ENCODE assay signal across 14 cellular contexts in genomic region chr12:128267651-128268347, GRCh38. TPM values are rescaled to one million over a fixed set of nuclear protein-coding genes. Genes with fewer than 3 reads are reported as not detected.
DNase-seq lines count a peak whose midpoint lies in the region; ATAC-seq, FAIRE-seq and TF ChIP-seq lines count a peak whose summit lies in the region.
"Had no signal": no experiment of that assay in that cellular context is flagged by ENCODE, and none has a peak within 500 bp of the region (broad histone marks: within the 10 kb centered on the region; RNA-seq: fewer than 3 reads in every experiment).

No MANE protein-coding gene starts in this region.

- H3K9me3 ChIP-seq in breast epithelium (peaks cover 0 to 13% of the 10 kb centered on the region in 2 donors), heart left ventricle (peaks cover 0 to 16% (median 0%) of the 10 kb centered on the region in 12 donors), neuron (ENCODE audit: low read length) (peaks cover 2% of the 10 kb centered on the region)

- intact Hi-C loops in breast epithelium (cut with DNase I; ENCODE audit: low total_unique reads) (no loop called here), MCF 10A (cut with micrococcal nuclease) (no loop called here), heart left ventricle (cut with DNase I) (loop anchor here in 5 of 10 donors (10.0 kb wide), 3 partner anchors 57 to 117 kb away; no protein-coding TSS in a partner anchor)

- H3K27ac ChIP-seq in breast epithelium (no peak overlapping the region), heart left ventricle (no peak overlapping the region), urinary bladder (ENCODE audit: low read depth) (no peak overlapping the region)
- H3K27ac ChIP-seq: spleen, VCaP had no signal

- BruUV-seq in MCF 10A (replicated peaks; lab: Mats Ljungman, UMichigan), result no TSS peak

- H3K4me3 ChIP-seq in breast epithelium (peak overlapping the region; percentile 49 to 67 (median 50)), heart left ventricle (peak overlapping the region in 11 of 12 donors; percentile 24 to 53 (median 40)), neuron (ENCODE audit: low read length) (peak overlapping the region; percentile 33), urinary bladder (ENCODE audit: low read depth, low read length) (peak overlapping the region; percentile 75)
- H3K4me3 ChIP-seq: GM12878 had no signal

- peaks cover 26% of the 10 kb centered on the region for H3K9me3 Mint-ChIP-seq in MCF 10A (ENCODE audit: unreplicated experiment)
- peaks cover 6% of the 10 kb centered on the region for H3K9me3 Mint-ChIP-seq in stimulated activated memory B cell treated with anti-CD40 and anti-IgM and Interleukin-4, amounts not matched to agents 10 μg/mL and 1 μg/mL and 100 μg/mL, for 72 hours

- H3K27me3 ChIP-seq in breast epithelium, result peaks cover 0 to 50% of the 10 kb centered on the region in 2 donors
- H3K27me3 ChIP-seq in heart left ventricle, result peaks cover 8 to 76% (median 49%) of the 10 kb centered on the region in 9 donors
- peaks cover 32% of the 10 kb centered on the region for H3K27me3 ChIP-seq in neuron (ENCODE audit: insufficient read depth, low read length)

- CTCF ChIA-PET in MCF 10A (lab: Yijun Ruan, JAX), result no interaction called here

- WGBS in heart left ventricle, 4 donors, result 1 to 4% (median 2%) methylated on average over 22 to 44 of the region's 44 CpGs
- WGBS in urinary bladder, result 2% methylated on average over 44 of the region's 44 CpGs

- H3K4me1 ChIP-seq in breast epithelium (no peaks in the 10 kb centered on the region), heart left ventricle (peaks cover 0 to 19% (median 2%) of the 10 kb centered on the region in 12 donors), neuron (ENCODE audit: insufficient read depth, low read length) (peaks cover 28% of the 10 kb centered on the region), urinary bladder (ENCODE audit: insufficient read depth) (no peaks in the 10 kb centered on the region)

- peak in 1 of 4 donors; percentile 42 for ATAC-seq in heart left ventricle
- ATAC-seq in stimulated activated memory B cell treated with anti-CD40 and anti-IgM and Interleukin-4, amounts not matched to agents 10 μg/mL and 1 μg/mL and 100 μg/mL, for 72 hours, result no peak
- ATAC-seq in GM19463 (IDR thresholded peaks at IDR 0.05; ENCODE audit: unreplicated experiment), result no peak
- ATAC-seq: GM12878 had no signal

- no peaks in the 10 kb centered on the region for H3K36me3 Mint-ChIP-seq in MCF 10A (ENCODE audit: insufficient read depth, unreplicated experiment)
- no peaks in the 10 kb centered on the region for H3K36me3 Mint-ChIP-seq in stimulated activated memory B cell treated with anti-CD40 and anti-IgM and Interleukin-4, amounts not matched to agents 10 μg/mL and 1 μg/mL and 100 μg/mL, for 72 hours

- POLR2A ChIA-PET in MCF 10A (lab: Yijun Ruan, JAX), result no interaction called here

- no peak overlapping the region for H3K27ac Mint-ChIP-seq in MCF 10A (ENCODE audit: low read depth, unreplicated experiment)
- H3K27ac Mint-ChIP-seq in stimulated activated memory B cell treated with anti-CD40 and anti-IgM and Interleukin-4, amounts not matched to agents 10 μg/mL and 1 μg/mL and 100 μg/mL, for 72 hours, result no peak overlapping the region
- H3K27ac Mint-ChIP-seq: HFFc6 had no signal

- no peaks in the 10 kb centered on the region for H3K4me1 Mint-ChIP-seq in MCF 10A (ENCODE audit: insufficient read depth, unreplicated experiment)
- no peaks in the 10 kb centered on the region for H3K4me1 Mint-ChIP-seq in stimulated activated memory B cell treated with anti-CD40 and anti-IgM and Interleukin-4, amounts not matched to agents 10 μg/mL and 1 μg/mL and 100 μg/mL, for 72 hours

- TF ChIP-seq CTCF in breast epithelium (IDR thresholded peaks at IDR 0.05) (no peak), MCF 10A (IDR thresholded peaks at IDR 0.05; ENCODE audit: unreplicated experiment) (no peak), heart left ventricle (IDR thresholded peaks at IDR 0.05) (no peak)

- no peak for DNase-seq in breast epithelium (ENCODE audit: low spot score in 2 of 2)
- DNase-seq in MCF 10A (ENCODE audit: unreplicated experiment), result no peak
- no peak for DNase-seq in heart left ventricle
- no peak for DNase-seq in GM12892 (ENCODE audit: insufficient read length)
- DNase-seq: Calu3, HFFc6, spleen had no signal

- H3K36me3 ChIP-seq in breast epithelium (no peaks in the 10 kb centered on the region), heart left ventricle (no peaks in the 10 kb centered on the region), neuron (ENCODE audit: insufficient read depth, low read length) (no peaks in the 10 kb centered on the region), urinary bladder (ENCODE audit: insufficient read depth) (no peaks in the 10 kb centered on the region)
- H3K36me3 ChIP-seq: spleen had no signal

- no peaks in the 10 kb centered on the region for H3K27me3 Mint-ChIP-seq in MCF 10A (ENCODE audit: insufficient read depth, unreplicated experiment)
- peaks cover 30% of the 10 kb centered on the region for H3K27me3 Mint-ChIP-seq in stimulated activated memory B cell treated with anti-CD40 and anti-IgM and Interleukin-4, amounts not matched to agents 10 μg/mL and 1 μg/mL and 100 μg/mL, for 72 hours

- H2AFZ ChIP-seq in neuron (ENCODE audit: low read depth, low read length), result peak overlapping the region; percentile 83

- no peak overlapping the region for H3K4me3 Mint-ChIP-seq in MCF 10A (ENCODE audit: unreplicated experiment)
- H3K4me3 Mint-ChIP-seq in stimulated activated memory B cell treated with anti-CD40 and anti-IgM and Interleukin-4, amounts not matched to agents 10 μg/mL and 1 μg/mL and 100 μg/mL, for 72 hours, result no peak overlapping the region
- H3K4me3 Mint-ChIP-seq: HFFc6 had no signal

- no peak for FAIRE-seq in GM12892 (lab: Jason Lieb, UNC)
- FAIRE-seq: GM12878 had no signal

- TF ChIP-seq POLR2A in breast epithelium (IDR thresholded peaks at IDR 0.05) (no peak), heart left ventricle (IDR thresholded peaks at IDR 0.05) (no peak), GM12892 (IDR thresholded peaks at IDR 0.05; ENCODE audit: low read depth, low read length) (no peak)

RNA-seq across cellular contexts. Expression of gene TMEM132C, which starts 0.8 kb away (rescaled TPM):
- total RNA-seq in breast epithelium (10 to 100 TPM in 2 of 3 donors, 1 to 10 TPM in 1; 7.2 to 54.1 (median 15.7) TPM), MCF 10A (2022) (not detected in 2 replicates), heart left ventricle (1 to 10 TPM in 3 of 9 donors, under 1 TPM in 6; 0.05 to 5.9 (median 0.82) TPM), urinary bladder (11.1 TPM)
- polyA plus RNA-seq in heart left ventricle (1 to 10 TPM; 1.2 to 1.5 TPM), urinary bladder (20.9 TPM)
- not detected for polyA plus RNA-seq in GM12892 (2012; ENCODE audit: missing spikeins)
- total RNA-seq: A673, Calu3, GM12878, HFFc6 had no signal
- polyA plus RNA-seq: GM12878 had no signal
